Comparison of ENCODE assay signal across 1 cellular context in genomic region chr18:12766986-12767433, GRCh38.
TF ChIP-seq lines count a peak whose summit lies in the region.

No MANE protein-coding gene starts in this region.

TF ChIP-seq in K562, 482 proteins besides CTCF, POLR2A, EP300 and RAD21 (continued from another document):
- no peak for TF ChIP-seq ZNF354B (CRISPR knock-in tag; IDR thresholded peaks at IDR 0.05)
- TF ChIP-seq DEAF1 (CRISPR knock-in tag; IDR thresholded peaks at IDR 0.05): no peak
- TF ChIP-seq MEIS2 (IDR thresholded peaks at IDR 0.05; ENCODE audit: partially characterized antibody): no peak
- TF ChIP-seq TRIM28 (IDR thresholded peaks at IDR 0.05): no peak
- no peak for TF ChIP-seq KDM1A (IDR thresholded peaks at IDR 0.05)
- TF ChIP-seq HOMEZ (CRISPR knock-in tag; IDR thresholded peaks at IDR 0.05): no peak
- 0 out of 2 replicates have a peak, but pooled peaks have one; percentile 14 for TF ChIP-seq SMAD4 (CRISPR knock-in tag; conservative IDR thresholded peaks at IDR 0.05)
- no peak for TF ChIP-seq CXXC5 (CRISPR knock-in tag; IDR thresholded peaks at IDR 0.05)
- TF ChIP-seq ZNF324 (CRISPR knock-in tag; IDR thresholded peaks at IDR 0.05): no peak
- TF ChIP-seq NRF1 (conservative IDR thresholded peaks at IDR 0.05 in 1 of 2, IDR thresholded peaks at IDR 0.05 in 1 of 2): peak; percentile 11 to 18; a peak in 1 of 4 replicates
- 0 out of 2 replicates have a peak, but pooled peaks have one; percentile 12 for TF ChIP-seq ELF1 (tag; IDR thresholded peaks at IDR 0.05)
